Comparison of ENCODE assay signal across 9 cellular contexts in genomic region chrX:55450259-55450658, GRCh38. TPM values are rescaled to one million over a fixed set of nuclear protein-coding genes. Genes with fewer than 3 reads are reported as not detected.
DNase-seq lines count a peak whose midpoint lies in the region; ATAC-seq and TF ChIP-seq lines count a peak whose summit lies in the region.
"Had no signal": no experiment of that assay in that cellular context is flagged by ENCODE, and none has a peak within 500 bp of the region (broad histone marks: within the 10 kb centered on the region; RNA-seq: fewer than 3 reads in every experiment).

No MANE protein-coding gene starts in this region.

- peaks cover 22% of the 10 kb centered on the region for H3K4me1 Mint-ChIP-seq in activated CD4-positive, alpha-beta memory T cell treated with anti-CD3 and anti-CD28 coated beads, Interleukin-2, amount 10 ng/mL, durations not matched to agents 7 days and 5 days

- no peak overlapping the region for H3K27ac Mint-ChIP-seq in activated CD4-positive, alpha-beta memory T cell treated with anti-CD3 and anti-CD28 coated beads, Interleukin-2, amount 10 ng/mL, durations not matched to agents 7 days and 5 days

- TF ChIP-seq CTCF in epithelial cell of esophagus (IDR thresholded peaks at IDR 0.05; ENCODE audit: insufficient read depth, low read depth, low read length, missing control alignments) (no peak), prostate gland (IDR thresholded peaks at IDR 0.05) (peak in 1 of 4 experiments; percentile 9)

- no peaks in the 10 kb centered on the region for H3K27me3 ChIP-seq in prostate gland (replicated peaks; ENCODE audit: insufficient read depth)

- CTCF ChIA-PET in activated CD4-positive, alpha-beta memory T cell treated with anti-CD3 and anti-CD28 coated beads, Interleukin-2, amount 10 ng/mL, durations not matched to agents 7 days and 5 days (lab: Charles Lee): no interaction called here

- no peaks in the 10 kb centered on the region for H3K9me3 Mint-ChIP-seq in activated CD4-positive, alpha-beta memory T cell treated with anti-CD3 and anti-CD28 coated beads, Interleukin-2, amount 10 ng/mL, durations not matched to agents 7 days and 5 days

- in situ Hi-C loops in ACHN (cut with HindIII; ENCODE audit: low pct_ligation_motif_present, low pct_unique_long_range_greater_than_20kb, low sequenced_read_pairs): no loop called here

- H3K4me3 ChIP-seq in epithelial cell of esophagus (ENCODE audit: low read length) (no peak overlapping the region), prostate gland (no peak overlapping the region)
- H3K4me3 ChIP-seq: coronary artery, SK-N-MC had no signal

- H3K36me3 Mint-ChIP-seq in activated CD4-positive, alpha-beta memory T cell treated with anti-CD3 and anti-CD28 coated beads, Interleukin-2, amount 10 ng/mL, durations not matched to agents 7 days and 5 days (ENCODE audit: low read depth): no peaks in the 10 kb centered on the region

- DNase-seq in EL (peak; percentile 1), NAMALWA (ENCODE audit: low spot score) (peak; percentile 1), epithelial cell of esophagus (ENCODE audit: low read depth) (peak; percentile 3), prostate gland (ENCODE audit: low spot score) (peak; percentile 3), ACHN (no peak)
- no peak for DNase-seq in activated CD4-positive, alpha-beta memory T cell treated with anti-CD3 and anti-CD28 coated beads, Interleukin-2, amount 10 ng/mL, durations not matched to agents 7 days and 5 days

- H3K27me3 Mint-ChIP-seq in activated CD4-positive, alpha-beta memory T cell treated with anti-CD3 and anti-CD28 coated beads, Interleukin-2, amount 10 ng/mL, durations not matched to agents 7 days and 5 days: peaks cover 7% of the 10 kb centered on the region

- H3K4me3 Mint-ChIP-seq in activated CD4-positive, alpha-beta memory T cell treated with anti-CD3 and anti-CD28 coated beads, Interleukin-2, amount 10 ng/mL, durations not matched to agents 7 days and 5 days: no peak overlapping the region

- POLR2A ChIA-PET in activated CD4-positive, alpha-beta memory T cell treated with anti-CD3 and anti-CD28 coated beads, Interleukin-2, amount 10 ng/mL, durations not matched to agents 7 days and 5 days (lab: Charles Lee): no interaction called here

- no peaks in the 10 kb centered on the region for H3K9me3 ChIP-seq in prostate gland

- TF ChIP-seq POLR2A in prostate gland (IDR thresholded peaks at IDR 0.05): no peak

- H3K36me3 ChIP-seq in prostate gland: no peaks in the 10 kb centered on the region

- ATAC-seq in HG03045 (IDR thresholded peaks at IDR 0.05; ENCODE audit: unreplicated experiment): no peak

- intact Hi-C loops in prostate gland (cut with DNase I): no loop called here

- no peak overlapping the region for H3K27ac ChIP-seq in prostate gland
- H3K27ac ChIP-seq: coronary artery, SK-N-MC had no signal

- 22% methylated on average over 5 of the region's 5 CpGs for WGBS in prostate gland

- no peaks in the 10 kb centered on the region for H3K4me1 ChIP-seq in prostate gland (replicated peaks)

RNA-seq across cellular contexts. Expression of gene MAGEH1, which starts 1.7 kb away (rescaled TPM):
- 10 to 100 TPM; 38.3 to 97.9 TPM for total RNA-seq in prostate gland
- total RNA-seq in activated CD4-positive, alpha-beta memory T cell treated with anti-CD3 and anti-CD28 coated beads, Interleukin-2, amount 10 ng/mL, durations not matched to agents 7 days and 5 days: 10 to 100 TPM; 14.3 to 16.1 TPM

RNA-seq across cellular contexts. Expression of gene USP51, which starts 39.4 kb away (rescaled TPM):
- total RNA-seq in prostate gland: 1 to 10 TPM; 1.0 to 8.5 TPM
- 1 to 10 TPM in 1 of 2 experiments, under 1 TPM in 1; 0.78 to 1.1 TPM for total RNA-seq in activated CD4-positive, alpha-beta memory T cell treated with anti-CD3 and anti-CD28 coated beads, Interleukin-2, amount 10 ng/mL, durations not matched to agents 7 days and 5 days

Comparison
In these comparisons a context has a peak if more than half of its experiments do, and no peak if none do; other contexts are left out.
1. DNase-seq: peak in EL (single experiment), NAMALWA (single experiment), epithelial cell of esophagus (single experiment) and prostate gland (single experiment); none in ACHN (single experiment) and activated CD4-positive, alpha-beta memory T cell treated with anti-CD3 and anti-CD28 coated beads, Interleukin-2, amount 10 ng/mL, durations not matched to agents 7 days and 5 days (single experiment).